ENCODE assay signal across 8 cellular contexts in the genomic region with DNA sequence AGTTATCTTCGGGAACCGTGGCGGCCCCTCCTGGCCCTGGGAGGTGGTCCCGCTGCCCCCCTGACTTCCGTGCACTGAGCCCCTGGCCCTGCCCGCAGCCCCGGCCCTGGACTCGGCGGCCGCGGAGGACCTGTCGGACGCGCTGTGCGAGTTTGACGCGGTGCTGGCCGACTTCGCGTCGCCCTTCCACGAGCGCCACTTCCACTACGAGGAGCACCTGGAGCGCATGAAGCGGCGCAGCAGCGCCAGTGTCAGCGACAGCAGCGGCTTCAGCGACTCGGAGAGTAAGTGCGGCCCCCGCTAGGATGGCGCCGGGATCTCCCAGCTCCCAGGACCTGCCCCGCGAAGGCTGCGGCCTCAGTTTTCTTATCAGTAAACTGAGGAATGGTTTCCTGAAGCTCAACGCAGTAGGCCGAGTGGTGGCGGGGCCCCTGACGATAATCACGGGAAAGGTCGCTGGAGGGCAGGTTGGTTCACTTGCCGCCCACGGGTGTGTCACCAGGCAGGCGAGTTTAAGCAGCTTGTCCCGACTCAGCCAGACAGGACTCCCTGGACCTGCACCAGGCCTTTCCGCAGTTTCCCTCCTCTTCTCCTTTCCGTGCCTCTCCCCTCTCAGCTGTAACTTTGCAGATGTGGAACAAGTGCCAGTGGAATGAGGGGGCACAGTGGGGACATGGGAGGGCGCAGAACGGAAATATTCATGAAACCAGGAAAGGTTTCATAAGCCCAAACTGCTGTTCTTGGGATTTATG. TPM values are rescaled to one million over a fixed set of nuclear protein-coding genes. Genes with fewer than 3 reads are reported as not detected.
DNase-seq lines count a peak whose midpoint lies in the region; ATAC-seq and TF ChIP-seq lines count a peak whose summit lies in the region.

No MANE protein-coding gene starts in this region.

- dilution Hi-C loops in mammary epithelial cell (cut with HindIII; ENCODE audit: low sequenced_read_pairs), result no loop called here

- BruUV-seq in mammary epithelial cell (replicated peaks; lab: Mats Ljungman, UMichigan), result no TSS peak

- DNase-seq in GM10248 (ENCODE audit: extremely low spot score) (peak; percentile 35), T-helper 2 cell (peak in 4 of 5 experiments; percentile 30 to 72 (median 36)), mammary epithelial cell (peak; percentile 42), kidney epithelial cell (ENCODE audit: low read depth) (no peak), ACHN (no peak)
- peak in 2 of 3 donors; percentile 31 to 41 for DNase-seq in stimulated activated CD4-positive, alpha-beta T cell treated with anti-CD3 and anti-CD28 coated beads, Interleukin-12 subunit alpha, Interleukin-12 subunit beta, amount 100 ng/mL, for 48 hours (ENCODE audit: low read depth in 2 of 3, low spot score in 1 of 3)

- no peaks in the 10 kb centered on the region for H4K20me1 ChIP-seq in mammary epithelial cell (ENCODE audit: insufficient read depth, low read length)

- H3K9ac ChIP-seq in mammary epithelial cell (ENCODE audit: insufficient read depth, low read length), result peak overlapping the region; percentile 47

- POLR2A ChIA-PET in GM10248 (lab: Yijun Ruan, JAX), result no interaction called here

- H2AFZ ChIP-seq in mammary epithelial cell (ENCODE audit: low read depth, low read length), result peak overlapping the region; percentile 85

- intact Hi-C loops in mammary epithelial cell (cut with micrococcal nuclease), result loop anchor here (5.0 to 10.0 kb wide), 3 partner anchors 104 to 656 kb away; no protein-coding TSS in a partner anchor

- H3K27ac ChIP-seq in mammary epithelial cell (ENCODE audit: insufficient read depth, low read depth, low read length), result no peak overlapping the region

- CTCF ChIA-PET in GM10248 (lab: Yijun Ruan, JAX) (interaction anchor here (0.9 to 3.8 kb wide), 12 partner anchors 11 to 194 kb away, joined by 3 to 35 read pairs (median 4); no protein-coding TSS in a partner anchor), mammary epithelial cell (lab: Charles Lee; ENCODE audit: low non-redundant PET) (interaction anchor here (0.6 to 1.6 kb wide), 2 partner anchors 194 to 211 kb away, joined by 4 to 25 read pairs; no protein-coding TSS in a partner anchor)

- 10% methylated on average over 36 of the region's 53 CpGs for WGBS in mammary epithelial cell (ENCODE audit: low coverage, missing lambda C conversion rate)

- peaks cover 20% of the 10 kb centered on the region for H3K4me1 ChIP-seq in mammary epithelial cell (ENCODE audit: insufficient read depth, low read length)

- in situ Hi-C loops in mammary epithelial cell (cut with MboI; ENCODE audit: low sequenced_read_pairs in 2 of 2) (no loop called here), ACHN (cut with HindIII; ENCODE audit: low pct_ligation_motif_present, low pct_unique_long_range_greater_than_20kb, low sequenced_read_pairs) (no loop called here)

- peak overlapping the region; percentile 55 to 64 (median 58) for H3K4me3 ChIP-seq in mammary epithelial cell (replicated peaks in 1 of 3; ENCODE audit: insufficient read depth in 1 of 3, low read depth in 2 of 3, low read length in 3 of 3)
- peak overlapping the region; percentile 36 for H3K4me3 ChIP-seq in kidney epithelial cell (ENCODE audit: low read depth, low read length)

- ATAC-seq in HG02852 (IDR thresholded peaks at IDR 0.05; ENCODE audit: unreplicated experiment), result peak; percentile 15
- ATAC-seq in HG03469 (IDR thresholded peaks at IDR 0.05; ENCODE audit: unreplicated experiment), result no peak

- no peak for TF ChIP-seq CTCF in GM10248 (IDR thresholded peaks at IDR 0.05; ENCODE audit: control extremely low read depth, extremely low read depth, low read depth, missing control alignments)
- no peak for TF ChIP-seq CTCF in mammary epithelial cell (conservative IDR thresholded peaks at IDR 0.05 in 1 of 2, IDR thresholded peaks at IDR 0.05 in 1 of 2; ENCODE audit: extremely low read depth in 1 of 2, insufficient read depth in 1 of 2, low read depth in 1 of 2, low read length in 2 of 2)
- TF ChIP-seq CTCF in kidney epithelial cell (IDR thresholded peaks at IDR 0.05; ENCODE audit: insufficient read depth, low read length, poor library complexity, severe bottlenecking), result no peak

- H3K36me3 ChIP-seq in mammary epithelial cell (ENCODE audit: insufficient read depth, low read length) (no peaks in the 10 kb centered on the region), kidney epithelial cell (ENCODE audit: control insufficient read depth, insufficient read depth, low read length) (no peaks in the 10 kb centered on the region)

- H3K79me2 ChIP-seq in mammary epithelial cell (ENCODE audit: insufficient read depth, low read length), result no peaks in the 10 kb centered on the region

- H3K9me3 ChIP-seq in mammary epithelial cell (replicated peaks; ENCODE audit: insufficient read depth, low read length), result no peaks in the 10 kb centered on the region

- no peaks in the 10 kb centered on the region for H3K27me3 ChIP-seq in mammary epithelial cell (ENCODE audit: insufficient read depth, low read length)
- peaks cover 33% of the 10 kb centered on the region for H3K27me3 ChIP-seq in kidney epithelial cell (ENCODE audit: control insufficient read depth, insufficient read depth, low read length)

- H3K4me2 ChIP-seq in mammary epithelial cell (ENCODE audit: insufficient read depth, low read depth, low read length), result peak overlapping the region; percentile 95

RNA-seq across cellular contexts. Expression of a gene that starts 1.0 kb away (rescaled TPM):
- total RNA-seq in mammary epithelial cell (1 to 10 TPM; 1.4 to 8.0 TPM), kidney epithelial cell (0.21 and 0.29 TPM in 2 replicates)
- polyA plus RNA-seq in mammary epithelial cell, result 3.7 TPM
- polyA minus RNA-seq in mammary epithelial cell, result not detected

Comparison
In these comparisons a context has a peak if more than half of its experiments do, and no peak if none do; other contexts are left out.
1. DNase-seq: peak in GM10248 (single experiment), T-helper 2 cell (4 of 5), mammary epithelial cell (single experiment) and stimulated activated CD4-positive, alpha-beta T cell treated with anti-CD3 and anti-CD28 coated beads, Interleukin-12 subunit alpha, Interleukin-12 subunit beta, amount 100 ng/mL, for 48 hours (2 of 3); none in kidney epithelial cell (single experiment) and ACHN (single experiment).